8 cellular contexts compared by ENCODE assay signal in the genomic region with DNA sequence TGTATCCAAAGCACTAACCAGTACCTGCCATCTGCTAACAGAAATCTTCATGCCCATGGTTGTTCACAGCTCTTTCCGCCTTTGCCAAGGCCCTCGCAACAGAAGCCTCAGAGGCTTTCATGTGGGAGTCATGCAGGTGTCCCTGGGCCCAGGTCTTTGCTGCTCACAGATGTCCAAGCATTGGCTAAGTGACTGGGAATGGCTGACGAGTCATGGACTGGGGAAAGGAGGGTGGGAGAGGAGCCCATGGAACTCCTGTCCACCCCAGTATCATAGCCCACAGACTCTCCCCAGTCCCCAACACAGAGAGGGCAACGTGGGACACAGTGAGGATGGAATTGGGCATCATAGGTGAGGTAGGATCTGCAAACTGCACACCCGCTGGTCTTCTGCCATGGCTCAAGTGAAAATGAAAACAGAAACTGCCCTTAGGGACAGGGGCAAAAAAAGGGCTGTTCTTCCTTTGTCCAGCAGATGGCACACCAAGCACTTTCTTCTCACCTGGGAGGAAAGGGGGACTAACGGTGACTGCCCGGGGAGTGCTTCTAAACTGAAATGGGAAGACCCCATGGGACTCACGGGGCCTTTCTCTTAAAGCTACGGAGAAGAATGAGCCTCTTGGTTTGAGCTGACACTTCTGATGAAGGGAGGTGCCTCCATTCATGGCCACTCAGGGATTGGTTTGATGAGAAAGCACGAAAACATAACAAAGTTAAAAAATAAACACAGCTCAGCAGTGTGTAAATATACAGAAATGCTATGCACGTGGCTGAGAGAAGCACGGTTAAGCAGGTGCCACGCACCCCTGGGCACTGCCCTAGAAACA. TPM values are rescaled to one million over a fixed set of nuclear protein-coding genes. Genes with fewer than 3 reads are reported as not detected.
A peak's percentile ranks its signal among the peaks of the same experiment; 100 is the strongest.
DNase-seq lines count a peak whose midpoint lies in the region; ATAC-seq and TF ChIP-seq lines count a peak whose summit lies in the region.

No MANE protein-coding gene starts in this region.

- ATAC-seq in GM21390 (IDR thresholded peaks at IDR 0.05; ENCODE audit: unreplicated experiment) = peak; percentile 78
- ATAC-seq in upper lobe of left lung (ENCODE audit: low FRiP score in 2 of 2) = peak; percentile 74 to 82

- DNase-seq in EL (peak; percentile 63), HL-60 (ENCODE audit: low read depth in 1 of 2, low spot score in 1 of 2) (peak in 1 of 2 experiments; percentile 79), OCI-M2 (lab: John Stamatoyannopoulos, UW; ENCODE audit: unreplicated experiment) (peak; percentile 26), fibroblast of villous mesenchyme (ENCODE audit: low read depth) (peak; percentile 63), osteoblast (ENCODE audit: insufficient read length, low spot score, missing footprints) (peak; percentile 84), upper lobe of left lung (peak in 1 of 2 donors; percentile 62)
- DNase-seq in activated T-helper 1 cell treated with anti-CD3 and anti-CD28 coated beads, Interleukin-12 subunit alpha, Interleukin-12 subunit beta, Interleukin-2, Interleukin-4 antibody, amounts not matched to agents 30 ng/mL and 10 ng/mL and 1 ng/mL, durations not matched to agents 14 hours and 24 hours and 36 hours (ENCODE audit: low spot score) = peak; percentile 66

- H3K4me3 Mint-ChIP-seq in activated T-helper 1 cell treated with anti-CD3 and anti-CD28 coated beads, Interleukin-12 subunit alpha, Interleukin-12 subunit beta, Interleukin-2, Interleukin-4 antibody, amounts not matched to agents 30 ng/mL and 10 ng/mL and 1 ng/mL, durations not matched to agents 14 hours and 24 hours and 36 hours = peak overlapping the region; percentile 37

- H3K9me3 ChIP-seq in osteoblast (ENCODE audit: low read depth, low read length) = no peaks in the 10 kb centered on the region
- no peaks in the 10 kb centered on the region for H3K9me3 ChIP-seq in upper lobe of left lung

- H3K4me3 ChIP-seq in HL-60 (replicated peaks; ENCODE audit: insufficient read depth, low read length) (no peak overlapping the region), fibroblast of villous mesenchyme (ENCODE audit: low read depth, low read length) (peak overlapping the region; percentile 51), osteoblast (ENCODE audit: insufficient read depth, low read length) (peak overlapping the region; percentile 57), upper lobe of left lung (peak overlapping the region in 3 of 4 donors; percentile 10 to 22 (median 21))

- H3K36me3 ChIP-seq in osteoblast (ENCODE audit: insufficient read depth, low read length) (no peaks in the 10 kb centered on the region), upper lobe of left lung (no peaks in the 10 kb centered on the region)

- peak overlapping the region; percentile 75 for H3K4me2 ChIP-seq in osteoblast (ENCODE audit: insufficient read depth, low read length)

- H3K36me3 Mint-ChIP-seq in activated T-helper 1 cell treated with anti-CD3 and anti-CD28 coated beads, Interleukin-12 subunit alpha, Interleukin-12 subunit beta, Interleukin-2, Interleukin-4 antibody, amounts not matched to agents 30 ng/mL and 10 ng/mL and 1 ng/mL, durations not matched to agents 14 hours and 24 hours and 36 hours (ENCODE audit: low read depth) = no peaks in the 10 kb centered on the region

- H3K27ac Mint-ChIP-seq in activated T-helper 1 cell treated with anti-CD3 and anti-CD28 coated beads, Interleukin-12 subunit alpha, Interleukin-12 subunit beta, Interleukin-2, Interleukin-4 antibody, amounts not matched to agents 30 ng/mL and 10 ng/mL and 1 ng/mL, durations not matched to agents 14 hours and 24 hours and 36 hours = no peak overlapping the region

- intact Hi-C loops in activated T-helper 1 cell treated with anti-CD3 and anti-CD28 coated beads, Interleukin-12 subunit alpha, Interleukin-12 subunit beta, Interleukin-2, Interleukin-4 antibody, amounts not matched to agents 30 ng/mL and 10 ng/mL and 1 ng/mL, durations not matched to agents 14 hours and 24 hours and 36 hours (cut with micrococcal nuclease) = loop anchor here (1.0 to 5.0 kb wide), 9 partner anchors 10 to 386 kb away; partner anchors contain the start of genes ALG11, NEK5 and TMEM272

- peak overlapping the region; percentile 58 for H2AFZ ChIP-seq in osteoblast (ENCODE audit: low read length)

- peaks cover 52% of the 10 kb centered on the region for H3K4me1 Mint-ChIP-seq in activated T-helper 1 cell treated with anti-CD3 and anti-CD28 coated beads, Interleukin-12 subunit alpha, Interleukin-12 subunit beta, Interleukin-2, Interleukin-4 antibody, amounts not matched to agents 30 ng/mL and 10 ng/mL and 1 ng/mL, durations not matched to agents 14 hours and 24 hours and 36 hours (ENCODE audit: low read depth)

- H3K9me3 Mint-ChIP-seq in activated T-helper 1 cell treated with anti-CD3 and anti-CD28 coated beads, Interleukin-12 subunit alpha, Interleukin-12 subunit beta, Interleukin-2, Interleukin-4 antibody, amounts not matched to agents 30 ng/mL and 10 ng/mL and 1 ng/mL, durations not matched to agents 14 hours and 24 hours and 36 hours = no peaks in the 10 kb centered on the region

- TF ChIP-seq POLR2A in upper lobe of left lung (IDR thresholded peaks at IDR 0.05) = no peak

- H4K20me1 ChIP-seq in osteoblast (ENCODE audit: insufficient read depth, low read length) = no peaks in the 10 kb centered on the region

- TF ChIP-seq CTCF in HL-60 (IDR thresholded peaks at IDR 0.05; ENCODE audit: insufficient read depth, low read length) (peak; percentile 88), fibroblast of villous mesenchyme (IDR thresholded peaks at IDR 0.05; ENCODE audit: insufficient read depth, low read depth, low read length) (peak; percentile 91), osteoblast (IDR thresholded peaks at IDR 0.05; ENCODE audit: extremely low read depth, low read depth, low read length) (peak; percentile 88), upper lobe of left lung (IDR thresholded peaks at IDR 0.05) (peak; percentile 69 to 85 (median 82))

- H3K4me1 ChIP-seq in osteoblast (ENCODE audit: insufficient read depth, low read length) = no peaks in the 10 kb centered on the region
- peaks cover 4 to 14% (median 9%) of the 10 kb centered on the region in 4 donors for H3K4me1 ChIP-seq in upper lobe of left lung

- H3K79me2 ChIP-seq in osteoblast (ENCODE audit: insufficient read depth, low read length) = no peaks in the 10 kb centered on the region

- H3K27ac ChIP-seq in HL-60 (replicated peaks) (peak overlapping the region; percentile 36), osteoblast (ENCODE audit: low read depth, low read length) (no peak overlapping the region), upper lobe of left lung (peak overlapping the region in 2 of 4 donors; percentile 16 to 50)

- 25 to 26% methylated on average over 13 of the region's 13 CpGs for WGBS in upper lobe of left lung, 2 donors

- H3K27me3 Mint-ChIP-seq in activated T-helper 1 cell treated with anti-CD3 and anti-CD28 coated beads, Interleukin-12 subunit alpha, Interleukin-12 subunit beta, Interleukin-2, Interleukin-4 antibody, amounts not matched to agents 30 ng/mL and 10 ng/mL and 1 ng/mL, durations not matched to agents 14 hours and 24 hours and 36 hours (ENCODE audit: insufficient read depth) = peaks cover 3% of the 10 kb centered on the region

- TF ChIP-seq EP300 in upper lobe of left lung (IDR thresholded peaks at IDR 0.05) = no peak

- H3K27me3 ChIP-seq in HL-60 (ENCODE audit: insufficient read depth, poor library complexity, severe bottlenecking) (no peaks in the 10 kb centered on the region), osteoblast (ENCODE audit: insufficient read depth, low read length) (peaks cover 28% of the 10 kb centered on the region), upper lobe of left lung (no peaks in the 10 kb centered on the region)

RNA-seq across cellular contexts. Expression of gene DHRS12, which starts 11.1 kb away (rescaled TPM):
- total RNA-seq in activated T-helper 1 cell treated with anti-CD3 and anti-CD28 coated beads, Interleukin-12 subunit alpha, Interleukin-12 subunit beta, Interleukin-2, Interleukin-4 antibody, amounts not matched to agents 30 ng/mL and 10 ng/mL and 1 ng/mL, durations not matched to agents 14 hours and 24 hours and 36 hours = 3.3 and 3.5 TPM in 2 replicates
- total RNA-seq in fibroblast of villous mesenchyme = 4.3 and 4.5 TPM in 2 replicates
- total RNA-seq in osteoblast = 3.3 and 3.8 TPM in 2 replicates
- 10 to 100 TPM; 11.7 to 19.1 (median 17.6) TPM for total RNA-seq in upper lobe of left lung

RNA-seq across cellular contexts. Expression of gene TMEM272, which starts 29.9 kb away (rescaled TPM):
- total RNA-seq in activated T-helper 1 cell treated with anti-CD3 and anti-CD28 coated beads, Interleukin-12 subunit alpha, Interleukin-12 subunit beta, Interleukin-2, Interleukin-4 antibody, amounts not matched to agents 30 ng/mL and 10 ng/mL and 1 ng/mL, durations not matched to agents 14 hours and 24 hours and 36 hours = 0.26 and 0.88 TPM in 2 replicates
- total RNA-seq in fibroblast of villous mesenchyme (not detected in 2 replicates), osteoblast (not detected in 2 replicates), upper lobe of left lung (under 1 TPM in 3 of 6 donors, not detected in 3; 0.13 to 0.44 (median 0.17) TPM)

RNA-seq across cellular contexts. Expression of gene CCDC70, which starts 46.7 kb away (rescaled TPM):
- total RNA-seq in activated T-helper 1 cell treated with anti-CD3 and anti-CD28 coated beads, Interleukin-12 subunit alpha, Interleukin-12 subunit beta, Interleukin-2, Interleukin-4 antibody, amounts not matched to agents 30 ng/mL and 10 ng/mL and 1 ng/mL, durations not matched to agents 14 hours and 24 hours and 36 hours = not detected in 2 replicates
- total RNA-seq in fibroblast of villous mesenchyme = not detected in 2 replicates
- total RNA-seq in osteoblast = not detected in 2 replicates
- total RNA-seq in upper lobe of left lung = not detected
